In the genomic region with DNA sequence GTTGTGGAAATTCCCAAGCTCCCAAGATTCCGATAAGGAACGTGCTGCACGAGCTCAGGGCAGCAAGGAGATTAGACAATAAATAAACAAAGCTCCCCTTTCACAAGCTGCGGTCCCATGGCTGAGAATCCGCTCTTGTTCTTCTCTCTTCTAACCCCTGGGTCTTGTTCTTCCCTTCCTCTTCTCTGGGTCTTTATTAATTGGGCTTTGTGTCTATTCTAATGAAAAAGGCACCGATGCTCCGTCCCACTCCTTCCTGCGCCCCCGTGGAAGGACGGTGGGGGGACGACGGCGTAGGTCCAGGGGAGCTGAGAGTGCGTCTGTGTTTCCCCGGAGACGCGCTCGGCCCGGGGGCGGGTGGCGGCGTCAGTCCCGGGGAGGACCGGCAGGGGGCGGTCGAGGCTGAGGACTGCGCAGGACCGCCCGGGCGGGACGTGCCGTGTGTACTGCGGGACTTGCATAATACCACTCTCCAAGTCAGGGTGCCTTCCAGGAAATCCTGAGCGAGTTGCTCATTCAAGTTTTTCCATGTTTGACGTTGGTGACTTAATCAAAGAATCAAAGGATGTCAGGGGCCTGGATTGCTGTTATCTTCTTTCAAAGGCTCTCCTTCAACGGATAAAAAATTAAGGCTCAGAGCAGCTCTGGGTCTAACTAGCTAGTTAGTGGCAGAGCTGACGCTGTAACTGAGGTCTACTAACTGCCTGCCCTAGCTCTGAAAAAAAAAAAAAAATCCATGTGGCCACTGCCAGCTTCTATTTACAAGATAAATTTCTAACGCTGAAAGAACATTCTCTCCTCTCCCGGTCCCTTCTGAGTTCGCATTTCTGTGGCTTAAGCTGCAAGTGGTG, we compare ENCODE assay signal across 1 cellular context.
A peak's percentile ranks its signal among the peaks of the same experiment; 100 is the strongest.
TF ChIP-seq lines count a peak whose summit lies in the region.

No MANE protein-coding gene starts in this region.

TF ChIP-seq in HepG2, 621 proteins besides CTCF, POLR2A, EP300 and RAD21 (continued from another document):
- TF ChIP-seq, protein P1, sequence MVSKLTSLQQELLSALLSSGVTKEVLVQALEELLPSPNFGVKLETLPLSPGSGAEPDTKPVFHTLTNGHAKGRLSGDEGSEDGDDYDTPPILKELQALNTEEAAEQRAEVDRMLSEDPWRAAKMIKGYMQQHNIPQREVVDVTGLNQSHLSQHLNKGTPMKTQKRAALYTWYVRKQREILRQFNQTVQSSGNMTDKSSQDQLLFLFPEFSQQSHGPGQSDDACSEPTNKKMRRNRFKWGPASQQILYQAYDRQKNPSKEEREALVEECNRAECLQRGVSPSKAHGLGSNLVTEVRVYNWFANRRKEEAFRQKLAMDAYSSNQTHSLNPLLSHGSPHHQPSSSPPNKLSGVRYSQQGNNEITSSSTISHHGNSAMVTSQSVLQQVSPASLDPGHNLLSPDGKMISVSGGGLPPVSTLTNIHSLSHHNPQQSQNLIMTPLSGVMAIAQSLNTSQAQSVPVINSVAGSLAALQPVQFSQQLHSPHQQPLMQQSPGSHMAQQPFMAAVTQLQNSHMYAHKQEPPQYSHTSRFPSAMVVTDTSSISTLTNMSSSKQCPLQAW (CRISPR knock-in tag; IDR thresholded peaks at IDR 0.05) = peak; percentile 57; the same call in 1 of the 2 replicates
- no peak for TF ChIP-seq LCORL (IDR thresholded peaks at IDR 0.05)
- TF ChIP-seq LCORL (CRISPR knock-in tag; IDR thresholded peaks at IDR 0.05) = 0 out of 2 replicates have a peak, but pooled peaks have one; percentile 18
- peak; percentile 32; the same call in 1 of the 2 replicates for TF ChIP-seq ZSCAN21 (CRISPR knock-in tag; IDR thresholded peaks at IDR 0.05; ENCODE audit: borderline replicate concordance)
- no peak for TF ChIP-seq ZSCAN12 (CRISPR knock-in tag; IDR thresholded peaks at IDR 0.05)
- TF ChIP-seq, protein P2, sequence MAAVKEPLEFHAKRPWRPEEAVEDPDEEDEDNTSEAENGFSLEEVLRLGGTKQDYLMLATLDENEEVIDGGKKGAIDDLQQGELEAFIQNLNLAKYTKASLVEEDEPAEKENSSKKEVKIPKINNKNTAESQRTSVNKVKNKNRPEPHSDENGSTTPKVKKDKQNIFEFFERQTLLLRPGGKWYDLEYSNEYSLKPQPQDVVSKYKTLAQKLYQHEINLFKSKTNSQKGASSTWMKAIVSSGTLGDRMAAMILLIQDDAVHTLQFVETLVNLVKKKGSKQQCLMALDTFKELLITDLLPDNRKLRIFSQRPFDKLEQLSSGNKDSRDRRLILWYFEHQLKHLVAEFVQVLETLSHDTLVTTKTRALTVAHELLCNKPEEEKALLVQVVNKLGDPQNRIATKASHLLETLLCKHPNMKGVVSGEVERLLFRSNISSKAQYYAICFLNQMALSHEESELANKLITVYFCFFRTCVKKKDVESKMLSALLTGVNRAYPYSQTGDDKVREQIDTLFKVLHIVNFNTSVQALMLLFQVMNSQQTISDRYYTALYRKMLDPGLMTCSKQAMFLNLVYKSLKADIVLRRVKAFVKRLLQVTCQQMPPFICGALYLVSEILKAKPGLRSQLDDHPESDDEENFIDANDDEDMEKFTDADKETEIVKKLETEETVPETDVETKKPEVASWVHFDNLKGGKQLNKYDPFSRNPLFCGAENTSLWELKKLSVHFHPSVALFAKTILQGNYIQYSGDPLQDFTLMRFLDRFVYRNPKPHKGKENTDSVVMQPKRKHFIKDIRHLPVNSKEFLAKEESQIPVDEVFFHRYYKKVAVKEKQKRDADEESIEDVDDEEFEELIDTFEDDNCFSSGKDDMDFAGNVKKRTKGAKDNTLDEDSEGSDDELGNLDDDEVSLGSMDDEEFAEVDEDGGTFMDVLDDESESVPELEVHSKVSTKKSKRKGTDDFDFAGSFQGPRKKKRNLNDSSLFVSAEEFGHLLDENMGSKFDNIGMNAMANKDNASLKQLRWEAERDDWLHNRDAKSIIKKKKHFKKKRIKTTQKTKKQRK (IDR thresholded peaks at IDR 0.05; ENCODE audit: low read length) = no peak
- TF ChIP-seq RARA (CRISPR knock-in tag; IDR thresholded peaks at IDR 0.05) = peak; percentile 20; the same call in 1 of the 2 replicates
- TF ChIP-seq CBX5 (CRISPR knock-in tag; IDR thresholded peaks at IDR 0.05; ENCODE audit: borderline replicate concordance) = peak; percentile 59; the same call in 1 of the 2 replicates
- 0 out of 2 replicates have a peak, but pooled peaks have one; percentile 32 for TF ChIP-seq ZNF747 (CRISPR knock-in tag; IDR thresholded peaks at IDR 0.05; ENCODE audit: borderline replicate concordance)
- TF ChIP-seq MYC (CRISPR knock-in tag; IDR thresholded peaks at IDR 0.05; ENCODE audit: borderline replicate concordance) = peak; percentile 29; the same call in 1 of the 2 replicates
- TF ChIP-seq KDM3A (CRISPR knock-in tag; IDR thresholded peaks at IDR 0.05; ENCODE audit: low read depth) = peak; percentile 48; the same call in 1 of the 2 replicates
- TF ChIP-seq MAZ (IDR thresholded peaks at IDR 0.05; ENCODE audit: borderline replicate concordance, low read depth, low read length) = no peak
- peak; percentile 50; the same call in 1 of the 2 replicates for TF ChIP-seq MAZ (CRISPR knock-in tag; IDR thresholded peaks at IDR 0.05; ENCODE audit: low read depth)
- TF ChIP-seq FOXA3 (CRISPR knock-in tag; IDR thresholded peaks at IDR 0.05) = peak; percentile 42; the same call in 1 of the 2 replicates
- TF ChIP-seq KDM5B (CRISPR knock-in tag; IDR thresholded peaks at IDR 0.05; ENCODE audit: borderline replicate concordance) = peak; percentile 52; the same call in 1 of the 2 replicates
- TF ChIP-seq TBX2 (CRISPR knock-in tag; IDR thresholded peaks at IDR 0.05; ENCODE audit: borderline replicate concordance) = peak; percentile 35; the same call in 1 of the 2 replicates
- TF ChIP-seq, protein P3, sequence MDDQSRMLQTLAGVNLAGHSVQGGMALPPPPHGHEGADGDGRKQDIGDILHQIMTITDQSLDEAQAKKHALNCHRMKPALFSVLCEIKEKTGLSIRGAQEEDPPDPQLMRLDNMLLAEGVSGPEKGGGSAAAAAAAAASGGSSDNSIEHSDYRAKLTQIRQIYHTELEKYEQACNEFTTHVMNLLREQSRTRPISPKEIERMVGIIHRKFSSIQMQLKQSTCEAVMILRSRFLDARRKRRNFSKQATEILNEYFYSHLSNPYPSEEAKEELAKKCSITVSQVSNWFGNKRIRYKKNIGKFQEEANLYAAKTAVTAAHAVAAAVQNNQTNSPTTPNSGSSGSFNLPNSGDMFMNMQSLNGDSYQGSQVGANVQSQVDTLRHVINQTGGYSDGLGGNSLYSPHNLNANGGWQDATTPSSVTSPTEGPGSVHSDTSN (CRISPR knock-in tag; IDR thresholded peaks at IDR 0.05; ENCODE audit: borderline replicate concordance) = no peak
- no peak for TF ChIP-seq IKZF4 (CRISPR knock-in tag; IDR thresholded peaks at IDR 0.05; ENCODE audit: borderline replicate concordance, low read depth, not compliant biosample characterization)
- no peak for TF ChIP-seq ZFP82 (CRISPR knock-in tag; IDR thresholded peaks at IDR 0.05; ENCODE audit: borderline replicate concordance)
- TF ChIP-seq RFX3 (CRISPR knock-in tag; IDR thresholded peaks at IDR 0.05) = peak; percentile 56
- no peak for TF ChIP-seq EEA1 (CRISPR knock-in tag; IDR thresholded peaks at IDR 0.05; ENCODE audit: borderline replicate concordance)
